In genomic region chr19:4781851-4782250, GRCh38 we compare ENCODE assay signal across 15 cellular contexts.
"Had no signal": no experiment of that assay in that cellular context is flagged by ENCODE, and none has a peak within 500 bp of the region (broad histone marks: within the 10 kb centered on the region; RNA-seq: fewer than 3 reads in every experiment).

No MANE protein-coding gene starts in this region.

- H3K9ac ChIP-seq: neural progenitor cell had no signal

- H3K9me3 ChIP-seq: breast epithelium, psoas muscle, right lobe of liver, upper lobe of right lung had no signal

- H3K9me3 Mint-ChIP-seq: activated CD4-positive, alpha-beta T cell treated with anti-CD3 and anti-CD28 coated beads, Interleukin-2, amount 10 ng/mL, durations not matched to agents 24 days and 14 days; activated naive CD8-positive, alpha-beta T cell treated with anti-CD3 and anti-CD28 coated beads, Interleukin-2, amount 10 ng/mL, durations not matched to agents 7 days and 5 days; effector memory CD8-positive, alpha-beta T cell; neural progenitor cell; stimulated activated naive CD8-positive, alpha-beta T cell treated with anti-CD3 and anti-CD28 coated beads, Interleukin-15, Interleukin-2, amounts not matched to agents 100 ng/mL and 50 ng/mL, for 24 hours had no signal

- H3K4me3 Mint-ChIP-seq: activated CD4-positive, alpha-beta T cell treated with anti-CD3 and anti-CD28 coated beads, Interleukin-2, amount 10 ng/mL, durations not matched to agents 24 days and 14 days; activated CD8-positive, alpha-beta T cell treated with anti-CD3 and anti-CD28 coated beads, Interleukin-2, amount 10 ng/mL, durations not matched to agents 7 days and 5 days; activated naive CD8-positive, alpha-beta T cell treated with anti-CD3 and anti-CD28 coated beads, Interleukin-2, amount 10 ng/mL, durations not matched to agents 7 days and 5 days; effector memory CD8-positive, alpha-beta T cell; stimulated activated naive CD8-positive, alpha-beta T cell treated with anti-CD3 and anti-CD28 coated beads, Interleukin-15, Interleukin-2, amounts not matched to agents 100 ng/mL and 50 ng/mL, for 24 hours had no signal

- H3K4me2 ChIP-seq: neural progenitor cell had no signal

- H3K4me1 ChIP-seq: breast epithelium, right lobe of liver, upper lobe of right lung had no signal

- H3K27me3 ChIP-seq: right lobe of liver had no signal

- DNase-seq: activated CD4-positive, alpha-beta T cell treated with anti-CD3 and anti-CD28 coated beads, Interleukin-2, amount 10 ng/mL, durations not matched to agents 24 days and 14 days; activated CD4-positive, CD25-positive, alpha-beta regulatory T cell; activated CD8-positive, alpha-beta memory T cell treated with anti-CD3 and anti-CD28 coated beads, Interleukin-2, amount 50 U/mL, for 48 hours; activated CD8-positive, alpha-beta T cell treated with anti-CD3 and anti-CD28 coated beads, Interleukin-2, amount 10 ng/mL, durations not matched to agents 7 days and 5 days; activated naive CD8-positive, alpha-beta T cell treated with anti-CD3 and anti-CD28 coated beads, Interleukin-2, amount 10 ng/mL, durations not matched to agents 7 days and 5 days; cerebellar nuclear complex; effector memory CD8-positive, alpha-beta T cell; naive B cell; right lobe of liver; upper lobe of right lung had no signal

- H2AFZ ChIP-seq: neural progenitor cell had no signal

- H3K27ac Mint-ChIP-seq: activated CD4-positive, alpha-beta T cell treated with anti-CD3 and anti-CD28 coated beads, Interleukin-2, amount 10 ng/mL, durations not matched to agents 24 days and 14 days; activated CD8-positive, alpha-beta T cell treated with anti-CD3 and anti-CD28 coated beads, Interleukin-2, amount 10 ng/mL, durations not matched to agents 7 days and 5 days; activated naive CD8-positive, alpha-beta T cell treated with anti-CD3 and anti-CD28 coated beads, Interleukin-2, amount 10 ng/mL, durations not matched to agents 7 days and 5 days; effector memory CD8-positive, alpha-beta T cell; naive B cell; neural progenitor cell; stimulated activated naive CD8-positive, alpha-beta T cell treated with anti-CD3 and anti-CD28 coated beads, Interleukin-15, Interleukin-2, amounts not matched to agents 100 ng/mL and 50 ng/mL, for 24 hours had no signal

- H3K27ac ChIP-seq: breast epithelium, neural progenitor cell, psoas muscle, right lobe of liver, upper lobe of right lung had no signal

- H3K36me3 ChIP-seq: breast epithelium, neural progenitor cell, right lobe of liver, upper lobe of right lung had no signal

- H3K4me3 ChIP-seq: breast epithelium, neural progenitor cell, psoas muscle, right lobe of liver, upper lobe of right lung had no signal

- H3K4me1 Mint-ChIP-seq: activated naive CD8-positive, alpha-beta T cell treated with anti-CD3 and anti-CD28 coated beads, Interleukin-2, amount 10 ng/mL, durations not matched to agents 7 days and 5 days had no signal

- H3K36me3 Mint-ChIP-seq: activated naive CD8-positive, alpha-beta T cell treated with anti-CD3 and anti-CD28 coated beads, Interleukin-2, amount 10 ng/mL, durations not matched to agents 7 days and 5 days; naive B cell; neural progenitor cell had no signal

- ATAC-seq: activated CD8-positive, alpha-beta T cell treated with anti-CD3 and anti-CD28 coated beads, Interleukin-2, amount 10 ng/mL, durations not matched to agents 7 days and 5 days; effector memory CD8-positive, alpha-beta T cell; left lobe of liver; psoas muscle; right lobe of liver; upper lobe of right lung had no signal
